Comparison of ENCODE assay signal across 28 cellular contexts in genomic region chr12:64709429-64709828, GRCh38.
"Had no signal": no experiment of that assay in that cellular context is flagged by ENCODE, and none has a peak within 500 bp of the region (broad histone marks: within the 10 kb centered on the region; RNA-seq: fewer than 3 reads in every experiment).

No MANE protein-coding gene starts in this region.

- FAIRE-seq: small intestine had no signal

- H3K4me3 ChIP-seq: ovary, psoas muscle, right lobe of liver, sigmoid colon, stomach, tibial artery, transverse colon, upper lobe of right lung, uterus had no signal

- H3K9ac ChIP-seq: parathyroid adenoma had no signal

- H3K4me1 ChIP-seq: parathyroid adenoma, right lobe of liver, tibial artery, transverse colon, upper lobe of right lung, uterus had no signal

- H3K9me3 Mint-ChIP-seq: naive thymus-derived CD8-positive, alpha-beta T cell; natural killer cell treated with Interleukin-12 subunit alpha and Interleukin-12 subunit beta and Interleukin-15 and Interleukin-18, amount 100 ng/mL, for 72 hours; nephron progenitor cell; neural crest cell; stimulated activated effector memory CD8-positive, alpha-beta T cell treated with anti-CD3 and anti-CD28 coated beads, Interleukin-12 subunit alpha, Interleukin-12 subunit beta, amount 100 ng/mL, for 72 hours; stimulated activated naive B cell treated with anti-CD40 and anti-IgM and Interleukin-4, amounts not matched to agents 10 μg/mL and 1 μg/mL and 100 μg/mL, for 72 hours; stimulated activated naive CD8-positive, alpha-beta T cell treated with anti-CD3 and anti-CD28 coated beads, Interleukin-15, Interleukin-2, amounts not matched to agents 100 ng/mL and 50 ng/mL, for 24 hours; type B pancreatic cell had no signal

- H3K4me3 Mint-ChIP-seq: naive thymus-derived CD8-positive, alpha-beta T cell; natural killer cell treated with Interleukin-12 subunit alpha and Interleukin-12 subunit beta and Interleukin-15 and Interleukin-18, amount 100 ng/mL, for 72 hours; nephron progenitor cell; neural crest cell; stimulated activated effector memory CD8-positive, alpha-beta T cell treated with anti-CD3 and anti-CD28 coated beads, Interleukin-12 subunit alpha, Interleukin-12 subunit beta, amount 100 ng/mL, for 72 hours; stimulated activated naive B cell treated with anti-CD40 and anti-IgM and Interleukin-4, amounts not matched to agents 10 μg/mL and 1 μg/mL and 100 μg/mL, for 72 hours; stimulated activated naive CD8-positive, alpha-beta T cell treated with anti-CD3 and anti-CD28 coated beads, Interleukin-15, Interleukin-2, amounts not matched to agents 100 ng/mL and 50 ng/mL, for 24 hours; type B pancreatic cell had no signal

- DNase-seq: naive thymus-derived CD8-positive, alpha-beta T cell; nephron progenitor cell; occipital lobe; ovary; posterior cingulate gyrus; psoas muscle; right cardiac atrium; right lobe of liver; sigmoid colon; small intestine; stimulated activated CD4-positive, alpha-beta T cell treated with anti-CD3 and anti-CD28 coated beads, Interleukin-15, amount 100 ng/mL, for 24 hours; stimulated activated CD4-positive, alpha-beta T cell treated with anti-CD3 and anti-CD28 coated beads, Interleukin-2, amount 100 ng/mL, for 24 hours; stimulated activated CD4-positive, alpha-beta T cell treated with anti-CD3 and anti-CD28 coated beads, Interleukin-2, amount 100 ng/mL, for 48 hours; stimulated activated CD4-positive, alpha-beta T cell treated with anti-CD3 and anti-CD28 coated beads, Interleukin-4, amount 100 ng/mL, for 24 hours; stimulated activated naive B cell treated with anti-CD40 and anti-IgM and Interleukin-4, amounts not matched to agents 10 μg/mL and 1 μg/mL and 100 μg/mL, for 72 hours; stimulated activated naive CD4-positive, alpha-beta T cell treated with Interleukin-2 at 50 U/mL for 16 hours; stomach; tibial artery; transverse colon; upper lobe of right lung; uterus had no signal

- H3K27ac ChIP-seq: ovary, parathyroid adenoma, psoas muscle, right lobe of liver, sigmoid colon, stomach, tibial artery, transverse colon, upper lobe of right lung, uterus had no signal

- H3K27ac Mint-ChIP-seq: naive thymus-derived CD8-positive, alpha-beta T cell; natural killer cell treated with Interleukin-12 subunit alpha and Interleukin-12 subunit beta and Interleukin-15 and Interleukin-18, amount 100 ng/mL, for 72 hours; nephron progenitor cell; progenitor cell of endocrine pancreas; stimulated activated effector memory CD8-positive, alpha-beta T cell treated with anti-CD3 and anti-CD28 coated beads, Interleukin-12 subunit alpha, Interleukin-12 subunit beta, amount 100 ng/mL, for 72 hours; stimulated activated naive CD8-positive, alpha-beta T cell treated with anti-CD3 and anti-CD28 coated beads, Interleukin-15, Interleukin-2, amounts not matched to agents 100 ng/mL and 50 ng/mL, for 24 hours; type B pancreatic cell had no signal

- H3K9me3 ChIP-seq: ovary, psoas muscle, right lobe of liver, sigmoid colon, stomach, tibial artery, transverse colon, upper lobe of right lung, uterus had no signal

- ATAC-seq: naive thymus-derived CD8-positive, alpha-beta T cell; natural killer cell treated with Interleukin-12 subunit alpha and Interleukin-12 subunit beta and Interleukin-15 and Interleukin-18, amount 100 ng/mL, for 72 hours; psoas muscle; right cardiac atrium; right lobe of liver; stimulated activated effector memory CD8-positive, alpha-beta T cell treated with anti-CD3 and anti-CD28 coated beads, Interleukin-12 subunit alpha, Interleukin-12 subunit beta, amount 100 ng/mL, for 72 hours; stimulated activated naive B cell treated with anti-CD40 and anti-IgM and Interleukin-4, amounts not matched to agents 10 μg/mL and 1 μg/mL and 100 μg/mL, for 72 hours; upper lobe of right lung had no signal

- H3K4me1 Mint-ChIP-seq: neural crest cell; stimulated activated naive B cell treated with anti-CD40 and anti-IgM and Interleukin-4, amounts not matched to agents 10 μg/mL and 1 μg/mL and 100 μg/mL, for 72 hours had no signal

- H3K36me3 Mint-ChIP-seq: natural killer cell treated with Interleukin-12 subunit alpha and Interleukin-12 subunit beta and Interleukin-15 and Interleukin-18, amount 100 ng/mL, for 72 hours had no signal

- H2AFZ ChIP-seq: parathyroid adenoma had no signal

- H3K79me2 ChIP-seq: parathyroid adenoma had no signal

- H3K27me3 ChIP-seq: ovary, right lobe of liver, sigmoid colon, stomach, tibial artery, transverse colon, upper lobe of right lung, uterus had no signal

- H3K36me3 ChIP-seq: ovary, right lobe of liver, uterus had no signal

- H3K27me3 Mint-ChIP-seq: naive thymus-derived CD8-positive, alpha-beta T cell; natural killer cell treated with Interleukin-12 subunit alpha and Interleukin-12 subunit beta and Interleukin-15 and Interleukin-18, amount 100 ng/mL, for 72 hours; progenitor cell of endocrine pancreas; stimulated activated naive B cell treated with anti-CD40 and anti-IgM and Interleukin-4, amounts not matched to agents 10 μg/mL and 1 μg/mL and 100 μg/mL, for 72 hours; stimulated activated naive CD8-positive, alpha-beta T cell treated with anti-CD3 and anti-CD28 coated beads, Interleukin-15, Interleukin-2, amounts not matched to agents 100 ng/mL and 50 ng/mL, for 24 hours; type B pancreatic cell had no signal
